Comparison of ENCODE assay signal across 20 cellular contexts in genomic region chr9:129209109-129209508, GRCh38. TPM values are rescaled to one million over a fixed set of nuclear protein-coding genes. Genes with fewer than 3 reads are reported as not detected.
DNase-seq lines count a peak whose midpoint lies in the region; TF ChIP-seq lines count a peak whose summit lies in the region.
"Had no signal": no experiment of that assay in that cellular context is flagged by ENCODE, and none has a peak within 500 bp of the region (broad histone marks: within the 10 kb centered on the region; RNA-seq: fewer than 3 reads in every experiment).

No MANE protein-coding gene starts in this region.

- CTCF ChIA-PET in GM10248 (lab: Yijun Ruan, JAX): interaction anchor here (0.8 to 1.6 kb wide), 2 partner anchors 10 to 26 kb away, joined by 3 read pairs; no protein-coding TSS in a partner anchor

- POLR2A ChIA-PET in GM10248 (lab: Yijun Ruan, JAX): no interaction called here

- intact Hi-C loops in cardiac septum (cut with DNase I): no loop called here

- H3K9me3 Mint-ChIP-seq in activated naive CD8-positive, alpha-beta T cell treated with anti-CD3 and anti-CD28 coated beads for 36 hours: no peaks in the 10 kb centered on the region
- H3K9me3 Mint-ChIP-seq: activated B cell treated with CpG ODN at 0.5 μM for 24 hours; activated naive CD4-positive, alpha-beta T cell treated with anti-CD3 and anti-CD28 coated beads for 36 hours; IgD-negative memory B cell; T-helper 1 cell treated with Interleukin-12 subunit alpha and Interleukin-12 subunit beta and Interleukin-4 antibody, amounts not matched to agents 30 μg/mL and 1 μg/mL, for 36 hours had no signal

- H2BK120ac ChIP-seq in mesenchymal stem cell (ENCODE audit: low read depth, low read length): no peak overlapping the region

- no peak overlapping the region for H3K23ac ChIP-seq in mesenchymal stem cell (ENCODE audit: low read length in 2 of 2)

- H2AK5ac ChIP-seq in mesenchymal stem cell (ENCODE audit: low read length, severe bottlenecking): no peak overlapping the region

- no peak overlapping the region for H2BK5ac ChIP-seq in mesenchymal stem cell (ENCODE audit: low read depth, low read length, poor library complexity, severe bottlenecking)

- H3K4ac ChIP-seq in mesenchymal stem cell (ENCODE audit: low read depth in 1 of 2, low read length in 2 of 2): no peak overlapping the region

- no peak overlapping the region for H3K27ac ChIP-seq in cardiac muscle cell
- H3K27ac ChIP-seq in mesenchymal stem cell (ENCODE audit: low read length, poor library complexity, severe bottlenecking): no peak overlapping the region
- peak overlapping the region; percentile 64 for H3K27ac ChIP-seq in thymus (ENCODE audit: low read depth)
- H3K27ac ChIP-seq: body of pancreas had no signal

- H3K4me1 ChIP-seq in cardiac muscle cell (ENCODE audit: low read depth) (peaks cover 7% of the 10 kb centered on the region), mesenchymal stem cell (ENCODE audit: control insufficient read depth, insufficient read depth, low read depth, low read length) (no peaks in the 10 kb centered on the region), thymus (ENCODE audit: control insufficient read depth, insufficient read depth, low read length) (peaks cover 27% of the 10 kb centered on the region)
- H3K4me1 ChIP-seq: body of pancreas had no signal

- H4K8ac ChIP-seq in mesenchymal stem cell (ENCODE audit: low read length): no peak overlapping the region

- no peak overlapping the region for H2BK15ac ChIP-seq in mesenchymal stem cell (ENCODE audit: low read depth, poor library complexity, severe bottlenecking)

- peak overlapping the region; percentile 77 for H3K4me3 Mint-ChIP-seq in activated naive CD8-positive, alpha-beta T cell treated with anti-CD3 and anti-CD28 coated beads for 36 hours
- H3K4me3 Mint-ChIP-seq: activated B cell treated with CpG ODN at 0.5 μM for 24 hours; T-helper 1 cell treated with Interleukin-12 subunit alpha and Interleukin-12 subunit beta and Interleukin-4 antibody, amounts not matched to agents 30 μg/mL and 1 μg/mL, for 36 hours had no signal

- peaks cover 2% of the 10 kb centered on the region for H3K36me3 Mint-ChIP-seq in activated naive CD8-positive, alpha-beta T cell treated with anti-CD3 and anti-CD28 coated beads for 36 hours
- H3K36me3 Mint-ChIP-seq: IgD-negative memory B cell had no signal

- H3K36me3 ChIP-seq in cardiac muscle cell: no peaks in the 10 kb centered on the region
- no peaks in the 10 kb centered on the region for H3K36me3 ChIP-seq in mesenchymal stem cell (ENCODE audit: control insufficient read depth in 1 of 2, insufficient read depth in 2 of 2, low read depth in 1 of 2, low read length in 2 of 2)
- no peaks in the 10 kb centered on the region for H3K36me3 ChIP-seq in thymus (ENCODE audit: control insufficient read depth, insufficient read depth)

- 64% methylated on average over 4 of the region's 4 CpGs for WGBS in mesenchymal stem cell
- 94% methylated on average over 4 of the region's 4 CpGs for WGBS in thymus

- no peak overlapping the region for H3K14ac ChIP-seq in mesenchymal stem cell (ENCODE audit: low read length in 2 of 2)

- H3K27ac Mint-ChIP-seq in activated naive CD8-positive, alpha-beta T cell treated with anti-CD3 and anti-CD28 coated beads for 36 hours: peak overlapping the region; percentile 94
- H3K27ac Mint-ChIP-seq: activated B cell treated with CpG ODN at 0.5 μM for 24 hours; T-helper 1 cell treated with Interleukin-12 subunit alpha and Interleukin-12 subunit beta and Interleukin-4 antibody, amounts not matched to agents 30 μg/mL and 1 μg/mL, for 36 hours had no signal

- no peak overlapping the region for H2AFZ ChIP-seq in mesenchymal stem cell (ENCODE audit: low read depth, low read length)

- no peak overlapping the region for H3K9ac ChIP-seq in mesenchymal stem cell (ENCODE audit: low read length)

- TF ChIP-seq CTCF in cardiac muscle cell (IDR thresholded peaks at IDR 0.05; ENCODE audit: low read depth, low read length) (no peak), GM10248 (IDR thresholded peaks at IDR 0.05; ENCODE audit: control extremely low read depth, extremely low read depth, low read depth, missing control alignments) (no peak)

- H3K4me3 ChIP-seq in cardiac muscle cell: peak overlapping the region; percentile 1
- no peak overlapping the region for H3K4me3 ChIP-seq in mesenchymal stem cell (ENCODE audit: insufficient read depth in 1 of 2, low read depth in 1 of 2, low read length in 2 of 2)
- no peak overlapping the region for H3K4me3 ChIP-seq in thymus (ENCODE audit: low read length)
- H3K4me3 ChIP-seq: body of pancreas had no signal

- H3K9me3 ChIP-seq in cardiac muscle cell (ENCODE audit: low read depth) (no peaks in the 10 kb centered on the region), mesenchymal stem cell (ENCODE audit: control insufficient read depth, low read length) (no peaks in the 10 kb centered on the region), thymus (ENCODE audit: control insufficient read depth) (no peaks in the 10 kb centered on the region)
- H3K9me3 ChIP-seq: body of pancreas had no signal

- peak overlapping the region; percentile 34 for H4K91ac ChIP-seq in mesenchymal stem cell (ENCODE audit: low read length)

- no peak overlapping the region for H2BK12ac ChIP-seq in mesenchymal stem cell (ENCODE audit: low read length in 2 of 2)

- peaks cover 32% of the 10 kb centered on the region for H3K4me1 Mint-ChIP-seq in activated naive CD8-positive, alpha-beta T cell treated with anti-CD3 and anti-CD28 coated beads for 36 hours

- H3K27me3 ChIP-seq in cardiac muscle cell (no peaks in the 10 kb centered on the region), mesenchymal stem cell (ENCODE audit: control insufficient read depth in 1 of 2, insufficient read depth in 1 of 2, low read length in 2 of 2) (no peaks in the 10 kb centered on the region), thymus (ENCODE audit: control insufficient read depth, insufficient read depth) (no peaks in the 10 kb centered on the region)
- H3K27me3 ChIP-seq: body of pancreas had no signal

- DNase-seq in cardiac muscle cell (ENCODE audit: low read depth in 1 of 2, low spot score in 1 of 2) (no peak), cardiac septum (ENCODE audit: low spot score) (no peak), mesenchymal stem cell (no peak), NCI-H82 (lab: John Stamatoyannopoulos, UW) (no peak), GM10248 (ENCODE audit: extremely low spot score) (no peak), SHP77 treated with DMSO at 0.1 percent for 48 hours (lab: John Stamatoyannopoulos, UW) (no peak)
- DNase-seq in activated naive CD8-positive, alpha-beta T cell treated with anti-CD3 and anti-CD28 coated beads for 36 hours: no peak
- DNase-seq: activated B cell treated with CpG ODN at 0.5 μM for 24 hours, body of pancreas, foreskin fibroblast, hippocampal formation, left colon, MV-4-11, NCI-H1930, occipital lobe, SHP77 had no signal

- no peak overlapping the region for H3K4me2 ChIP-seq in mesenchymal stem cell (ENCODE audit: low read length, poor library complexity, severe bottlenecking)

- no peaks in the 10 kb centered on the region for H3K79me1 ChIP-seq in mesenchymal stem cell (replicated peaks; ENCODE audit: low read length, poor library complexity, severe bottlenecking)

- no peak overlapping the region for H3K18ac ChIP-seq in mesenchymal stem cell (ENCODE audit: low read depth in 1 of 2, low read length in 2 of 2)

- H3K27me3 Mint-ChIP-seq in activated naive CD8-positive, alpha-beta T cell treated with anti-CD3 and anti-CD28 coated beads for 36 hours: no peaks in the 10 kb centered on the region

RNA-seq across cellular contexts. Expression of gene IER5L, which starts 31.0 kb away (rescaled TPM):
- total RNA-seq in cardiac muscle cell: 51.7 and 77.4 TPM in 2 replicates
- 21.5 and 38.5 TPM in 2 replicates for polyA plus RNA-seq in cardiac muscle cell
- total RNA-seq in cardiac septum: 12.6 TPM
- 1 to 10 TPM; 1.1 to 1.2 TPM for total RNA-seq in activated naive CD8-positive, alpha-beta T cell treated with anti-CD3 and anti-CD28 coated beads for 36 hours
- polyA plus RNA-seq in mesenchymal stem cell (2013, experiment 1 of 2): 26.8 TPM
- 26.3 TPM for polyA plus RNA-seq in mesenchymal stem cell (2013, experiment 2 of 2)
- 13.7 TPM for polyA plus RNA-seq in thymus
- polyA plus RNA-seq: IgD-negative memory B cell had no signal
